Comparison of ENCODE assay signal across 1 cellular context in genomic region chr7:128841961-128842673, GRCh38.
A peak's percentile ranks its signal among the peaks of the same experiment; 100 is the strongest.
TF ChIP-seq lines count a peak whose summit lies in the region.

No MANE protein-coding gene starts in this region.

TF ChIP-seq in GM12878, 131 proteins besides CTCF, POLR2A, EP300 and RAD21 (continued from another document):
- TF ChIP-seq, protein P1, sequence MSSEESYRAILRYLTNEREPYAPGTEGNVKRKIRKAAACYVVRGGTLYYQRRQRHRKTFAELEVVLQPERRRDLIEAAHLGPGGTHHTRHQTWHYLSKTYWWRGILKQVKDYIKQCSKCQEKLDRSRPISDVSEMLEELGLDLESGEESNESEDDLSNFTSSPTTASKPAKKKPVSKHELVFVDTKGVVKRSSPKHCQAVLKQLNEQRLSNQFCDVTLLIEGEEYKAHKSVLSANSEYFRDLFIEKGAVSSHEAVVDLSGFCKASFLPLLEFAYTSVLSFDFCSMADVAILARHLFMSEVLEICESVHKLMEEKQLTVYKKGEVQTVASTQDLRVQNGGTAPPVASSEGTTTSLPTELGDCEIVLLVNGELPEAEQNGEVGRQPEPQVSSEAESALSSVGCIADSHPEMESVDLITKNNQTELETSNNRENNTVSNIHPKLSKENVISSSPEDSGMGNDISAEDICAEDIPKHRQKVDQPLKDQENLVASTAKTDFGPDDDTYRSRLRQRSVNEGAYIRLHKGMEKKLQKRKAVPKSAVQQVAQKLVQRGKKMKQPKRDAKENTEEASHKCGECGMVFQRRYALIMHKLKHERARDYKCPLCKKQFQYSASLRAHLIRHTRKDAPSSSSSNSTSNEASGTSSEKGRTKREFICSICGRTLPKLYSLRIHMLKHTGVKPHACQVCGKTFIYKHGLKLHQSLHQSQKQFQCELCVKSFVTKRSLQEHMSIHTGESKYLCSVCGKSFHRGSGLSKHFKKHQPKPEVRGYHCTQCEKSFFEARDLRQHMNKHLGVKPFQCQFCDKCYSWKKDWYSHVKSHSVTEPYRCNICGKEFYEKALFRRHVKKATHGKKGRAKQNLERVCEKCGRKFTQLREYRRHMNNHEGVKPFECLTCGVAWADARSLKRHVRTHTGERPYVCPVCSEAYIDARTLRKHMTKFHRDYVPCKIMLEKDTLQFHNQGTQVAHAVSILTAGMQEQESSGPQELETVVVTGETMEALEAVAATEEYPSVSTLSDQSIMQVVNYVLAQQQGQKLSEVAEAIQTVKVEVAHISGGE (CRISPR knock-in tag; IDR thresholded peaks at IDR 0.05) = no peak
- TF ChIP-seq SMC3 (IDR thresholded peaks at IDR 0.05; ENCODE audit: borderline replicate concordance, low read length) (peak; percentile 53), RUNX3 (IDR thresholded peaks at IDR 0.05; ENCODE audit: low read length) (peak; percentile 23; the same call in 1 of the 2 replicates)
TF ChIP-seq in GM12878: peak in this region for 5.
